ENCODE assay signal across 1 cellular context in genomic region chr3:159565313-159565712, GRCh38.
TF ChIP-seq lines count a peak whose summit lies in the region.

No MANE protein-coding gene starts in this region.

TF ChIP-seq in HCT116, 20 proteins besides CTCF, POLR2A, EP300 and RAD21 (continued from another document):
- TF ChIP-seq JUND (IDR thresholded peaks at IDR 0.05) = no peak
- no peak for TF ChIP-seq EZH2 (IDR thresholded peaks at IDR 0.05)
- TF ChIP-seq MAX (IDR thresholded peaks at IDR 0.05) = no peak
- no peak for TF ChIP-seq ZNF274 (IDR thresholded peaks at IDR 0.05; ENCODE audit: low read depth, low read length)
